ENCODE assay signal across 1 cellular context in genomic region chr18:58780045-58780444, GRCh38.
TF ChIP-seq lines count a peak whose summit lies in the region.

No MANE protein-coding gene starts in this region.

TF ChIP-seq in WTC11, 78 proteins besides CTCF, POLR2A, EP300 and RAD21 (continued from another document):
- TF ChIP-seq, protein P1, sequence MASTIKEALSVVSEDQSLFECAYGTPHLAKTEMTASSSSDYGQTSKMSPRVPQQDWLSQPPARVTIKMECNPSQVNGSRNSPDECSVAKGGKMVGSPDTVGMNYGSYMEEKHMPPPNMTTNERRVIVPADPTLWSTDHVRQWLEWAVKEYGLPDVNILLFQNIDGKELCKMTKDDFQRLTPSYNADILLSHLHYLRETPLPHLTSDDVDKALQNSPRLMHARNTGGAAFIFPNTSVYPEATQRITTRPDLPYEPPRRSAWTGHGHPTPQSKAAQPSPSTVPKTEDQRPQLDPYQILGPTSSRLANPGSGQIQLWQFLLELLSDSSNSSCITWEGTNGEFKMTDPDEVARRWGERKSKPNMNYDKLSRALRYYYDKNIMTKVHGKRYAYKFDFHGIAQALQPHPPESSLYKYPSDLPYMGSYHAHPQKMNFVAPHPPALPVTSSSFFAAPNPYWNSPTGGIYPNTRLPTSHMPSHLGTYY (CRISPR knock-in tag; IDR thresholded peaks at IDR 0.05), result no peak
- no peak for TF ChIP-seq CBFB (CRISPR knock-in tag; IDR thresholded peaks at IDR 0.05; ENCODE audit: low read depth)
- TF ChIP-seq TEAD1 (CRISPR knock-in tag; IDR thresholded peaks at IDR 0.05), result no peak
- TF ChIP-seq NFYB (CRISPR knock-in tag; conservative IDR thresholded peaks at IDR 0.05; ENCODE audit: low read depth), result no peak
- TF ChIP-seq ATF2 (CRISPR knock-in tag; IDR thresholded peaks at IDR 0.05; ENCODE audit: borderline replicate concordance, low read depth), result no peak
- TF ChIP-seq, protein P2, sequence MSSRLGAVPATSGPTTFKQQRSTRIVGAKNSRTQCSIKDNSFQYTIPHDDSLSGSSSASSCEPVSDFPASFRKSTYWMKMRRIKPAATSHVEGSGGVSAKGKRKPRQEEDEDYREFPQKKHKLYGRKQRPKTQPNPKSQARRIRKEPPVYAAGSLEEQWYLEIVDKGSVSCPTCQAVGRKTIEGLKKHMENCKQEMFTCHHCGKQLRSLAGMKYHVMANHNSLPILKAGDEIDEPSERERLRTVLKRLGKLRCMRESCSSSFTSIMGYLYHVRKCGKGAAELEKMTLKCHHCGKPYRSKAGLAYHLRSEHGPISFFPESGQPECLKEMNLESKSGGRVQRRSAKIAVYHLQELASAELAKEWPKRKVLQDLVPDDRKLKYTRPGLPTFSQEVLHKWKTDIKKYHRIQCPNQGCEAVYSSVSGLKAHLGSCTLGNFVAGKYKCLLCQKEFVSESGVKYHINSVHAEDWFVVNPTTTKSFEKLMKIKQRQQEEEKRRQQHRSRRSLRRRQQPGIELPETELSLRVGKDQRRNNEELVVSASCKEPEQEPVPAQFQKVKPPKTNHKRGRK (CRISPR knock-in tag; IDR thresholded peaks at IDR 0.05; ENCODE audit: borderline replicate concordance), result no peak
- TF ChIP-seq TCF7 (CRISPR knock-in tag; IDR thresholded peaks at IDR 0.05; ENCODE audit: low read depth), result no peak
- TF ChIP-seq FOXJ3 (CRISPR knock-in tag; IDR thresholded peaks at IDR 0.05; ENCODE audit: borderline replicate concordance), result no peak
- no peak for TF ChIP-seq CREM (CRISPR knock-in tag; IDR thresholded peaks at IDR 0.05)
- TF ChIP-seq, protein P3, sequence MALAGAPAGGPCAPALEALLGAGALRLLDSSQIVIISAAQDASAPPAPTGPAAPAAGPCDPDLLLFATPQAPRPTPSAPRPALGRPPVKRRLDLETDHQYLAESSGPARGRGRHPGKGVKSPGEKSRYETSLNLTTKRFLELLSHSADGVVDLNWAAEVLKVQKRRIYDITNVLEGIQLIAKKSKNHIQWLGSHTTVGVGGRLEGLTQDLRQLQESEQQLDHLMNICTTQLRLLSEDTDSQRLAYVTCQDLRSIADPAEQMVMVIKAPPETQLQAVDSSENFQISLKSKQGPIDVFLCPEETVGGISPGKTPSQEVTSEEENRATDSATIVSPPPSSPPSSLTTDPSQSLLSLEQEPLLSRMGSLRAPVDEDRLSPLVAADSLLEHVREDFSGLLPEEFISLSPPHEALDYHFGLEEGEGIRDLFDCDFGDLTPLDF (CRISPR knock-in tag; IDR thresholded peaks at IDR 0.05), result no peak
- TF ChIP-seq CREB1 (CRISPR knock-in tag; IDR thresholded peaks at IDR 0.05), result no peak
TF ChIP-seq in WTC11: peak in this region for 0.
